Comparison of ENCODE assay signal across 8 cellular contexts in the genomic region with DNA sequence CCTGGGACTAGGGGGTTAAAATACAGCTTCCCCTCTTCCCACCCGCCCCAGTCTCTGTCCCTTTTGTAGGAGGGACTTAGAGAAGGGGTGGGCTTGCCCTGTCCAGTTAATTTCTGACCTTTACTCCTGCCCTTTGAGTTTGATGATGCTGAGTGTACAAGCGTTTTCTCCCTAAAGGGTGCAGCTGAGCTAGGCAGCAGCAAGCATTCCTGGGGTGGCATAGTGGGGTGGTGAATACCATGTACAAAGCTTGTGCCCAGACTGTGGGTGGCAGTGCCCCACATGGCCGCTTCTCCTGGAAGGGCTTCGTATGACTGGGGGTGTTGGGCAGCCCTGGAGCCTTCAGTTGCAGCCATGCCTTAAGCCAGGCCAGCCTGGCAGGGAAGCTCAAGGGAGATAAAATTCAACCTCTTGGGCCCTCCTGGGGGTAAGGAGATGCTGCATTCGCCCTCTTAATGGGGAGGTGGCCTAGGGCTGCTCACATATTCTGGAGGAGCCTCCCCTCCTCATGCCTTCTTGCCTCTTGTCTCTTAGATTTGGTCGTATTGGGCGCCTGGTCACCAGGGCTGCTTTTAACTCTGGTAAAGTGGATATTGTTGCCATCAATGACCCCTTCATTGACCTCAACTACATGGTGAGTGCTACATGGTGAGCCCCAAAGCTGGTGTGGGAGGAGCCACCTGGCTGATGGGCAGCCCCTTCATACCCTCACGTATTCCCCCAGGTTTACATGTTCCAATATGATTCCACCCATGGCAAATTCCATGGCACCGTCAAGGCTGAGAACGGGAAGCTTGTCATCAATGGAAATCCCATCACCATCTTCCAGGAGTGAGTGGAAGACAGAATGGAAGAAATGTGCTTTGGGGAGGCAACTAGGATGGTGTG. TPM values are rescaled to one million over a fixed set of nuclear protein-coding genes. Genes with fewer than 3 reads are reported as not detected.
DNase-seq lines count a peak whose midpoint lies in the region; ATAC-seq and TF ChIP-seq lines count a peak whose summit lies in the region.

No MANE protein-coding gene starts in this region.

- H3K4me3 ChIP-seq in GM08714 (ENCODE audit: low read length), result peak overlapping the region; percentile 84
- H3K4me3 ChIP-seq in epithelial cell of esophagus (ENCODE audit: low read length), result peak overlapping the region; percentile 97

- in situ Hi-C loops in SK-MEL-5 (cut with HindIII; ENCODE audit: low pct_unique_long_range_greater_than_20kb, low sequenced_read_pairs), result no loop called here

- intact Hi-C loops in posterior vena cava (cut with DNase I), result loop anchor here (5.0 to 10.0 kb wide), 3 partner anchors 109 to 331 kb away; a partner anchor contains a TSS

- DNase-seq in SK-MEL-5 (ENCODE audit: low read depth, low spot score) (peak; percentile 20), epithelial cell of esophagus (ENCODE audit: low read depth) (no peak), posterior vena cava (ENCODE audit: low spot score) (peak; percentile 78), SW 1271 (lab: John Stamatoyannopoulos, UW) (no peak), C1 segment of cervical spinal cord (lab: John Stamatoyannopoulos, UW) (no peak), NCI-H2171 (lab: John Stamatoyannopoulos, UW) (no peak)

- ATAC-seq in GM18511 (IDR thresholded peaks at IDR 0.05; ENCODE audit: unreplicated experiment), result no peak

- TF ChIP-seq CTCF in epithelial cell of esophagus (IDR thresholded peaks at IDR 0.05; ENCODE audit: insufficient read depth, low read depth, low read length, missing control alignments), result no peak

RNA-seq across cellular contexts. Expression of a gene that starts 1.9 kb away (rescaled TPM):
- 9,488 and 9,829 TPM in 2 replicates for total RNA-seq in SK-MEL-5 (2014; rRNA removed; shearing (Covaris generic))
- polyA plus RNA-seq in SK-MEL-5 (2015; cell fraction: cytosol; rRNA removed), result 11,028 and 11,713 TPM in 2 replicates
- 3,036 and 3,118 TPM in 2 replicates for polyA plus RNA-seq in SK-MEL-5 (2015; cell fraction: nucleus; rRNA removed)
- 1,000 to 10,000 TPM; 2,037 to 2,666 TPM for total RNA-seq in posterior vena cava

RNA-seq across cellular contexts. Expression of a gene that starts 19.6 kb away (rescaled TPM):
- total RNA-seq in SK-MEL-5 (2014; rRNA removed; shearing (Covaris generic)), result 6.2 and 7.5 TPM in 2 replicates
- polyA plus RNA-seq in SK-MEL-5 (2015; cell fraction: cytosol; rRNA removed), result 10.1 and 13.0 TPM in 2 replicates
- polyA plus RNA-seq in SK-MEL-5 (2015; cell fraction: nucleus; rRNA removed), result 196 and 209 TPM in 2 replicates
- total RNA-seq in posterior vena cava, result 10 to 100 TPM; 26.4 to 33.0 TPM

RNA-seq across cellular contexts. Expression of a gene that starts 31.9 kb away (rescaled TPM):
- total RNA-seq in SK-MEL-5 (2014; rRNA removed; shearing (Covaris generic)), result 63.6 and 77.1 TPM in 2 replicates
- polyA plus RNA-seq in SK-MEL-5 (2015; cell fraction: cytosol; rRNA removed), result 47.5 and 57.9 TPM in 2 replicates
- polyA plus RNA-seq in SK-MEL-5 (2015; cell fraction: nucleus; rRNA removed), result 687 and 761 TPM in 2 replicates
- total RNA-seq in posterior vena cava, result 10 to 100 TPM; 18.6 to 27.1 TPM

RNA-seq across cellular contexts. Expression of a gene that starts 42.3 kb away (rescaled TPM):
- 53.5 and 56.4 TPM in 2 replicates for total RNA-seq in SK-MEL-5 (2014; rRNA removed; shearing (Covaris generic))
- 87.3 and 123 TPM in 2 replicates for polyA plus RNA-seq in SK-MEL-5 (2015; cell fraction: cytosol; rRNA removed)
- 75.3 and 84.0 TPM in 2 replicates for polyA plus RNA-seq in SK-MEL-5 (2015; cell fraction: nucleus; rRNA removed)
- total RNA-seq in posterior vena cava, result 10 to 100 TPM; 14.4 to 16.3 TPM

RNA-seq across cellular contexts. Expression of a gene that starts 43.1 kb away (rescaled TPM):
- 252 and 261 TPM in 2 replicates for total RNA-seq in SK-MEL-5 (2014; rRNA removed; shearing (Covaris generic))
- 92.9 and 155 TPM in 2 replicates for polyA plus RNA-seq in SK-MEL-5 (2015; cell fraction: cytosol; rRNA removed)
- polyA plus RNA-seq in SK-MEL-5 (2015; cell fraction: nucleus; rRNA removed), result 13.1 and 18.8 TPM in 2 replicates
- total RNA-seq in posterior vena cava, result 100 to 1,000 TPM in 1 of 2 donors, 10 to 100 TPM in 1; 90.1 to 102 TPM

Comparison
In these comparisons a context has a peak if more than half of its experiments do, and no peak if none do; other contexts are left out.
1. DNase-seq: peak in SK-MEL-5 (single experiment) and posterior vena cava (single experiment); none in epithelial cell of esophagus (single experiment), SW 1271 (0 of 2), C1 segment of cervical spinal cord (0 of 14) and NCI-H2171 (single experiment).